ENCODE assay signal across 8 cellular contexts in the genomic region with DNA sequence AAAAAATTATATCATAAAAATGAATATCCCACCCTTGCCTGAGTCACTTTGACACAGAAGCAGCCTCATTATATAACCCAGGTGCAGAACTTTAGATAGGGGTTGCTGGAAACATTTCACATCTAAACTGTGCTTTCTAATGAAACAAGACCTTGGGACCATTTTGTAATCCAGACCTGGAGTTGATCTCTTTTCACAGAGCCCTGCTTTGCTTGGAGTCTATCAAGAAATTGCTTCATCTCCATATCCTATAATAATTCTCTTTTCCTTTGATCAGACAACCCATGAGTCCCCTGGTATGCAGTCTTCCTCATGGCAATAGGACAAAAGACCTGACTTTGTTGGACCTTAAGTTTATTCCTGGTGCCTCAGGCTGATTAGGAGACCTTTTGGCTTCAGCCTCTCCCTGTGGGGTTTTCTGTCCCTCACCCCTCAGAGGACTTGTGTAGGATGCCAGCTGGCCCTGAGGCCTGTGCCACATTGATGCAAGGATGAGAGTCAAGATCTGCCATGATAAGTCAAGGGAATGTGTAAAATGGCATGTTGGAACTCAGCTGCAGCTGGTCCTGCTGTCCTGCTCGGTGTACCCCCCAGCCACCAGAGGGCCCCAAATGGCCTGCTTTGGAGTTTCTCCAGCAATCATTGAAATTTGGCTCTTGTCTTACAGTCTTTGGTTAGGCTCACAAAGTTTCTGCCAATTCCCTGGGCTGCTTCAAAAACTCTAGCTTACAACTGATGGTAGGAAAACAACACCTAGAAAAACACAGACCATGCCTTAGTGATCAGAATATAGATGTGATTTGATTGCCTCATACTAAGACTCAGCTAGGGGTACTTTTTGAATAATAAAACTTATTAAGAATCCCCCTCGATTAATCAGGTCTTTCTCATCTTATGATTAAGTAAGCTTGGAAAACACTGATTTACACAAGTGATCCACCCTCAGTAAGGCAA.
DNase-seq lines count a peak whose midpoint lies in the region; FAIRE-seq and TF ChIP-seq lines count a peak whose summit lies in the region.

No MANE protein-coding gene starts in this region.

- DNase-seq in AG04450 (ENCODE audit: low read depth, low spot score) (no peak), NT2/D1 (ENCODE audit: low read depth, low spot score) (peak; percentile 48), astrocyte of the spinal cord (ENCODE audit: low read depth, low spot score) (peak; percentile 4), kidney tubule cell (ENCODE audit: low spot score) (peak; percentile 50), H54 (ENCODE audit: insufficient read length, low spot score) (no peak), cortex of kidney (lab: John Stamatoyannopoulos, UW) (no peak)
- DNase-seq in stimulated activated CD8-positive, alpha-beta memory T cell treated with anti-CD3 and anti-CD28 coated beads, Interleukin-4, amount 100 ng/mL, for 48 hours = peak; percentile 56

- H3K4me1 ChIP-seq in NT2/D1 (ENCODE audit: insufficient read depth, insufficient read length) = no peaks in the 10 kb centered on the region

- no peaks in the 10 kb centered on the region for H3K9me3 ChIP-seq in AG04450 (ENCODE audit: control insufficient read depth, insufficient read depth, low read length)
- H3K9me3 ChIP-seq in NT2/D1 (ENCODE audit: insufficient read depth, low read length) = no peaks in the 10 kb centered on the region

- in situ Hi-C loops in astrocyte of the spinal cord (cut with HindIII; ENCODE audit: low sequenced_read_pairs) = no loop called here

- no peak for TF ChIP-seq POLR2A in H54 (IDR thresholded peaks at IDR 0.05; ENCODE audit: low read depth, low read length)

- no peak overlapping the region for H3K4me3 ChIP-seq in AG04450 (ENCODE audit: low read depth, low read length)
- no peak overlapping the region for H3K4me3 ChIP-seq in GM12875 (ENCODE audit: low read depth, low read length)
- no peak overlapping the region for H3K4me3 ChIP-seq in NT2/D1 (ENCODE audit: insufficient read length, low read depth)
- no peak overlapping the region for H3K4me3 ChIP-seq in astrocyte of the spinal cord (ENCODE audit: low read depth, low read length)

- POLR2A ChIA-PET in AG04450 (lab: Yijun Ruan, JAX) = no interaction called here

- H3K36me3 ChIP-seq in NT2/D1 (ENCODE audit: insufficient read depth, insufficient read length, low read length) = no peaks in the 10 kb centered on the region

- peak; percentile 42 for TF ChIP-seq CTCF in AG04450 (IDR thresholded peaks at IDR 0.05; ENCODE audit: low read depth, low read length)
- TF ChIP-seq CTCF in GM12875 (IDR thresholded peaks at IDR 0.05; ENCODE audit: borderline replicate concordance, insufficient read depth, low read depth, low read length) = peak; percentile 77
- peak; percentile 41 for TF ChIP-seq CTCF in astrocyte of the spinal cord (IDR thresholded peaks at IDR 0.05; ENCODE audit: low read depth, low read length)

- no peak overlapping the region for H3K9ac ChIP-seq in NT2/D1 (ENCODE audit: insufficient read length, low read depth)

- H3K27me3 ChIP-seq in AG04450 (ENCODE audit: control insufficient read depth, insufficient read depth, low read length) (peaks cover 7% of the 10 kb centered on the region), NT2/D1 (ENCODE audit: insufficient read depth, insufficient read length) (no peaks in the 10 kb centered on the region)

- FAIRE-seq in H54 (lab: Jason Lieb, UNC) = no peak

- no peak overlapping the region for H3K27ac ChIP-seq in AG04450 (ENCODE audit: low read depth, low read length)

- CTCF ChIA-PET in AG04450 (lab: Charles Lee) = interaction anchor here (1.0 to 1.4 kb wide), 3 partner anchors 17 to 162 kb away, joined by 3 to 19 read pairs (median 3); no protein-coding TSS in a partner anchor

Comparison
In these comparisons a context has a peak if more than half of its experiments do, and no peak if none do; other contexts are left out.
1. DNase-seq: peak in NT2/D1 (single experiment), astrocyte of the spinal cord (single experiment), kidney tubule cell (single experiment) and stimulated activated CD8-positive, alpha-beta memory T cell treated with anti-CD3 and anti-CD28 coated beads, Interleukin-4, amount 100 ng/mL, for 48 hours (single experiment); none in AG04450 (single experiment), H54 (single experiment) and cortex of kidney (single experiment).
2. Peak in every context shown above with its lines, with median percentiles within 50 percentile points of each other: CTCF ChIP-seq.